In genomic region chr15:97084650-97085049, GRCh38 we compare ENCODE assay signal across 20 cellular contexts.
A peak's percentile ranks its signal among the peaks of the same experiment; 100 is the strongest.
DNase-seq lines count a peak whose midpoint lies in the region; ATAC-seq, FAIRE-seq and TF ChIP-seq lines count a peak whose summit lies in the region.
"Had no signal": no experiment of that assay in that cellular context is flagged by ENCODE, and none has a peak within 500 bp of the region (broad histone marks: within the 10 kb centered on the region; RNA-seq: fewer than 3 reads in every experiment).

No MANE protein-coding gene starts in this region.

- no peak overlapping the region for H3K4me3 ChIP-seq in HL-60 (replicated peaks; ENCODE audit: insufficient read depth, low read length)
- no peak overlapping the region for H3K4me3 ChIP-seq in fibroblast of lung (replicated peaks in 1 of 4; ENCODE audit: control extremely low read depth in 1 of 4, insufficient read depth in 1 of 4, low read depth in 3 of 4, low read length in 4 of 4)
- H3K4me3 ChIP-seq: thoracic aorta had no signal

- no peaks in the 10 kb centered on the region for H3K4me1 Mint-ChIP-seq in stimulated activated memory B cell treated with anti-CD40 and anti-IgM and Interleukin-4, amounts not matched to agents 10 μg/mL and 1 μg/mL and 100 μg/mL, for 72 hours
- H3K4me1 Mint-ChIP-seq: activated CD4-positive, alpha-beta memory T cell treated with anti-CD3 and anti-CD28 coated beads, Interleukin-2, amount 10 ng/mL, durations not matched to agents 7 days and 5 days; central memory CD8-positive, alpha-beta T cell; T-cell had no signal

- no peak overlapping the region for H3K4me2 ChIP-seq in fibroblast of lung (ENCODE audit: extremely low read depth, insufficient read depth, low read length)

- H2AFZ ChIP-seq in fibroblast of lung (ENCODE audit: low read length): no peak overlapping the region

- no peaks in the 10 kb centered on the region for H3K4me1 ChIP-seq in fibroblast of lung (ENCODE audit: control insufficient read depth, extremely low read depth, insufficient read depth, low read length)

- no peak for FAIRE-seq in urothelium cell line (lab: Jason Lieb, UNC)

- H3K4me3 Mint-ChIP-seq in stimulated activated memory B cell treated with anti-CD40 and anti-IgM and Interleukin-4, amounts not matched to agents 10 μg/mL and 1 μg/mL and 100 μg/mL, for 72 hours: no peak overlapping the region
- H3K4me3 Mint-ChIP-seq: activated CD4-positive, alpha-beta memory T cell treated with anti-CD3 and anti-CD28 coated beads, Interleukin-2, amount 10 ng/mL, durations not matched to agents 7 days and 5 days; activated T-helper 1 cell treated with anti-CD3 and anti-CD28 coated beads, Interleukin-12 subunit alpha, Interleukin-12 subunit beta, Interleukin-2, Interleukin-4 antibody, amounts not matched to agents 30 ng/mL and 10 ng/mL and 1 ng/mL, durations not matched to agents 14 hours and 24 hours and 36 hours; central memory CD8-positive, alpha-beta T cell; effector memory CD8-positive, alpha-beta T cell; T-cell had no signal

- no peaks in the 10 kb centered on the region for H3K36me3 Mint-ChIP-seq in stimulated activated memory B cell treated with anti-CD40 and anti-IgM and Interleukin-4, amounts not matched to agents 10 μg/mL and 1 μg/mL and 100 μg/mL, for 72 hours
- H3K36me3 Mint-ChIP-seq: CD14-positive monocyte, T-cell had no signal

- no peaks in the 10 kb centered on the region for H4K20me1 ChIP-seq in fibroblast of lung (ENCODE audit: control insufficient read depth, extremely low read depth, insufficient read depth, low read length)

- no peak overlapping the region for H3K27ac ChIP-seq in HL-60 (replicated peaks)
- no peak overlapping the region for H3K27ac ChIP-seq in fibroblast of lung (ENCODE audit: insufficient read depth, low read length)
- H3K27ac ChIP-seq: thoracic aorta, WERI-Rb-1 had no signal

- H3K27me3 Mint-ChIP-seq in stimulated activated memory B cell treated with anti-CD40 and anti-IgM and Interleukin-4, amounts not matched to agents 10 μg/mL and 1 μg/mL and 100 μg/mL, for 72 hours: no peaks in the 10 kb centered on the region
- H3K27me3 Mint-ChIP-seq: activated CD4-positive, alpha-beta memory T cell treated with anti-CD3 and anti-CD28 coated beads, Interleukin-2, amount 10 ng/mL, durations not matched to agents 7 days and 5 days; central memory CD8-positive, alpha-beta T cell; effector memory CD8-positive, alpha-beta T cell; T-cell had no signal

- no peaks in the 10 kb centered on the region for H3K9me3 ChIP-seq in fibroblast of lung (ENCODE audit: control insufficient read depth, insufficient read depth, low read depth, low read length)
- H3K9me3 ChIP-seq: thoracic aorta had no signal

- no peak overlapping the region for H3K27ac Mint-ChIP-seq in stimulated activated memory B cell treated with anti-CD40 and anti-IgM and Interleukin-4, amounts not matched to agents 10 μg/mL and 1 μg/mL and 100 μg/mL, for 72 hours
- H3K27ac Mint-ChIP-seq: activated CD4-positive, alpha-beta memory T cell treated with anti-CD3 and anti-CD28 coated beads, Interleukin-2, amount 10 ng/mL, durations not matched to agents 7 days and 5 days; activated T-helper 1 cell treated with anti-CD3 and anti-CD28 coated beads, Interleukin-12 subunit alpha, Interleukin-12 subunit beta, Interleukin-2, Interleukin-4 antibody, amounts not matched to agents 30 ng/mL and 10 ng/mL and 1 ng/mL, durations not matched to agents 14 hours and 24 hours and 36 hours; CD14-positive monocyte; effector memory CD8-positive, alpha-beta T cell; T-cell had no signal

- H3K79me2 ChIP-seq in fibroblast of lung (ENCODE audit: control insufficient read depth, insufficient read depth, low read length): no peaks in the 10 kb centered on the region

- H3K36me3 ChIP-seq in fibroblast of lung (ENCODE audit: control insufficient read depth, insufficient read depth, low read length): no peaks in the 10 kb centered on the region
- H3K36me3 ChIP-seq: thoracic aorta, WERI-Rb-1 had no signal

- H3K9me3 Mint-ChIP-seq in stimulated activated memory B cell treated with anti-CD40 and anti-IgM and Interleukin-4, amounts not matched to agents 10 μg/mL and 1 μg/mL and 100 μg/mL, for 72 hours: peaks cover 7% of the 10 kb centered on the region
- H3K9me3 Mint-ChIP-seq: activated T-helper 1 cell treated with anti-CD3 and anti-CD28 coated beads, Interleukin-12 subunit alpha, Interleukin-12 subunit beta, Interleukin-2, Interleukin-4 antibody, amounts not matched to agents 30 ng/mL and 10 ng/mL and 1 ng/mL, durations not matched to agents 14 hours and 24 hours and 36 hours had no signal

- H3K27me3 ChIP-seq in HL-60 (ENCODE audit: insufficient read depth, poor library complexity, severe bottlenecking) (peaks cover 2% of the 10 kb centered on the region), fibroblast of lung (ENCODE audit: control insufficient read depth, insufficient read depth, low read length) (no peaks in the 10 kb centered on the region)

- ATAC-seq in stimulated activated memory B cell treated with anti-CD40 and anti-IgM and Interleukin-4, amounts not matched to agents 10 μg/mL and 1 μg/mL and 100 μg/mL, for 72 hours: no peak
- ATAC-seq: effector memory CD8-positive, alpha-beta T cell; left colon; T-cell had no signal

- H3K9ac ChIP-seq in fibroblast of lung (ENCODE audit: insufficient read depth, low read length): no peak overlapping the region

- DNase-seq in HL-60 (ENCODE audit: low read depth in 1 of 2, low spot score in 1 of 2) (peak; percentile 59 to 79), NOMO-1 (lab: John Stamatoyannopoulos, UW; ENCODE audit: unreplicated experiment in 2 of 2) (peak; percentile 69 to 84), fibroblast of lung (ENCODE audit: low read depth in 2 of 2) (peak; percentile 56 to 91), urothelium cell line (ENCODE audit: low spot score) (peak; percentile 52)
- no peak for DNase-seq in activated CD8-positive, alpha-beta memory T cell treated with anti-CD3 and anti-CD28 coated beads, Interleukin-2, amount 50 U/mL, for 4 hours
- no peak for DNase-seq in activated effector memory CD4-positive, alpha-beta T cell treated with Interleukin-2 at 50 U/mL for 16 hours
- DNase-seq: activated CD4-positive, alpha-beta memory T cell treated with anti-CD3 and anti-CD28 coated beads, Interleukin-2, amount 10 ng/mL, durations not matched to agents 7 days and 5 days; DMS79; effector memory CD8-positive, alpha-beta T cell; foreskin fibroblast; left colon; NCI-H1930; stimulated activated CD4-positive, alpha-beta T cell treated with anti-CD3 and anti-CD28 coated beads, Interleukin-4, amount 100 ng/mL, for 4 hours; T-cell; WERI-Rb-1 had no signal

- TF ChIP-seq CTCF in HL-60 (IDR thresholded peaks at IDR 0.05; ENCODE audit: insufficient read depth, low read length) (no peak), fibroblast of lung (conservative IDR thresholded peaks at IDR 0.05 in 1 of 2, IDR thresholded peaks at IDR 0.05 in 1 of 2; ENCODE audit: low read depth in 1 of 2, low read length in 2 of 2) (no peak)

Comparison
In these comparisons a context has a peak if more than half of its experiments do, and no peak if none do; other contexts are left out.
1. DNase-seq: peak in HL-60 (2 of 2), NOMO-1 (2 of 2), fibroblast of lung (2 of 2) and urothelium cell line (single experiment); none in activated CD8-positive, alpha-beta memory T cell treated with anti-CD3 and anti-CD28 coated beads, Interleukin-2, amount 50 U/mL, for 4 hours (single experiment) and activated effector memory CD4-positive, alpha-beta T cell treated with Interleukin-2 at 50 U/mL for 16 hours (single experiment).